8 cellular contexts compared by ENCODE assay signal in the genomic region with DNA sequence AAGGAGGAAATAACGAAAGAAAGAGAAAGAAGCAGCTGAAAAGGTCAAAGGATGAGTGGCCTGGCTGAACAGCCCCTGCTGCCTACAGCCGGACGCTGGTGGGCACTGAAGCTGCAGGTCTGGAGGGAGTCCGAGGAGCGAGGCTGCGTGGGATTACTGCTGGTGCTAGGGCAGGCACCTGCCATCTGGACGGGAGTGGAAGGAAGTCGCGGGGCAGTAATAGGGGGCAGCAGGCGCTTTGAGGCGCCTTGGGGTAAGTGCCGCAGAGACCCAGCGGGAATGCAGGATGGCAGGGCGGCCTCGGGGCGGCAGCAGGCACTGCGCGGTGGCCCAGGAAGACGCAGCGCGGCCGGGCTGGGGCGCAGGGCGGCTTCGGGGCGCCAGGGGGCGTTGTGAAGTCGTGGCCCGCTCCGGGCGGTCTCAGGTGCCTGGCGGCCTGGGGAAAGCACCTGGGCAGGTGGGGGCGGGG. TPM values are rescaled to one million over a fixed set of nuclear protein-coding genes. Genes with fewer than 3 reads are reported as not detected.
DNase-seq lines count a peak whose midpoint lies in the region; ATAC-seq and TF ChIP-seq lines count a peak whose summit lies in the region.

No MANE protein-coding gene starts in this region.

- no peaks in the 10 kb centered on the region; the same call in 1 of the 2 replicates for H4K20me1 ChIP-seq in GM23338 (replicated peaks; ENCODE audit: insufficient read depth)
- H4K20me1 ChIP-seq in MM.1S (ENCODE audit: insufficient read depth, low read length): no peaks in the 10 kb centered on the region

- peaks cover 9% of the 10 kb centered on the region for H3K4me1 Mint-ChIP-seq in GM23338
- H3K4me1 Mint-ChIP-seq in activated naive CD8-positive, alpha-beta T cell (ENCODE audit: low read depth): peaks cover 13% of the 10 kb centered on the region

- H2AFZ ChIP-seq in GM23338 (peak overlapping the region; percentile 97; the same call in 1 of the 2 replicates), MM.1S (ENCODE audit: low read length) (peak overlapping the region; percentile 84)

- H3K9me3 Mint-ChIP-seq in GM23338: no peaks in the 10 kb centered on the region; the same call in 2 of the 3 replicates
- no peaks in the 10 kb centered on the region for H3K9me3 Mint-ChIP-seq in activated naive CD8-positive, alpha-beta T cell (ENCODE audit: low read depth)

- WGBS in psoas muscle, 3 donors: 3 to 4% (median 4%) methylated on average over 22 to 33 of the region's 33 CpGs

- H3K27ac Mint-ChIP-seq in GM23338: no peak overlapping the region
- no peak overlapping the region for H3K27ac Mint-ChIP-seq in activated naive CD8-positive, alpha-beta T cell

- H3K27me3 ChIP-seq in GM23338 (ENCODE audit: insufficient read depth): peaks cover 38% of the 10 kb centered on the region
- no peaks in the 10 kb centered on the region for H3K27me3 ChIP-seq in MM.1S (replicated peaks; ENCODE audit: insufficient read depth, low read length)
- H3K27me3 ChIP-seq in psoas muscle (ENCODE audit: insufficient read depth in 3 of 3, low read length in 2 of 3): peaks cover 0 to 57% (median 7%) of the 10 kb centered on the region in 3 donors

- H3K4me3 ChIP-seq in GM23338 (peak overlapping the region; percentile 85), MM.1S (ENCODE audit: low read length) (peak overlapping the region; percentile 86), psoas muscle (peak overlapping the region; percentile 56)

- TF ChIP-seq CTCF in GM23338 (conservative IDR thresholded peaks at IDR 0.05; ENCODE audit: low read depth in 2 of 2) (peak; percentile 73 to 96), MM.1S (IDR thresholded peaks at IDR 0.05; ENCODE audit: low read length) (peak; percentile 99), psoas muscle (IDR thresholded peaks at IDR 0.05) (peak; percentile 89)

- H3K4me2 ChIP-seq in GM23338: peak overlapping the region; percentile 79
- H3K4me2 ChIP-seq in MM.1S (ENCODE audit: low read depth, low read length): peak overlapping the region; percentile 99

- H3K79me2 ChIP-seq in GM23338 (replicated peaks; ENCODE audit: insufficient read depth): no peaks in the 10 kb centered on the region
- H3K79me2 ChIP-seq in MM.1S (ENCODE audit: low read length): peaks cover 27% of the 10 kb centered on the region

- H3K9me3 ChIP-seq in MM.1S (replicated peaks; ENCODE audit: insufficient read depth, low read length) (no peaks in the 10 kb centered on the region), psoas muscle (no peaks in the 10 kb centered on the region)

- H3K9ac ChIP-seq in MM.1S (ENCODE audit: low read length): 0 out of 2 replicates have a peak overlapping the region, but pooled peaks have one; percentile 20

- H3K36me3 ChIP-seq in GM23338 (ENCODE audit: insufficient read depth) (no peaks in the 10 kb centered on the region), MM.1S (replicated peaks; ENCODE audit: insufficient read depth, low read length) (no peaks in the 10 kb centered on the region), psoas muscle (ENCODE audit: insufficient read depth in 1 of 2, low read depth in 1 of 2) (no peaks in the 10 kb centered on the region)

- H3K27ac ChIP-seq in GM23338 (ENCODE audit: low read depth) (no peak overlapping the region), MM.1S (ENCODE audit: low read length) (no peak overlapping the region), psoas muscle (no peak overlapping the region)

- H3F3A ChIP-seq in GM23338 (replicated peaks; ENCODE audit: low read depth) (no peaks in the 10 kb centered on the region), MM.1S (ENCODE audit: insufficient read depth, low read length) (no peaks in the 10 kb centered on the region)

- H3K9me2 ChIP-seq in GM23338 (ENCODE audit: insufficient read depth) (no peaks in the 10 kb centered on the region), MM.1S (replicated peaks; ENCODE audit: insufficient read depth, low read length) (no peaks in the 10 kb centered on the region)

- ATAC-seq in GM23338 (peak; percentile 91), SK-N-SH treated with all-trans-retinoic acid at 6 μM for 48 hours (peak; percentile 100), psoas muscle (peak; percentile 97 to 99 (median 98))

- DNase-seq in DMS79 treated with DMSO at 0.1 percent for 48 hours (lab: John Stamatoyannopoulos, UW): peak; percentile 63
- DNase-seq in GM23338 (ENCODE audit: low spot score): peak; percentile 94
- DNase-seq in MM.1S: peak; percentile 95
- peak; percentile 76 for DNase-seq in cardiac septum (ENCODE audit: low spot score)
- DNase-seq in psoas muscle: peak; percentile 71 to 83
- peak; percentile 86 for DNase-seq in ureter (ENCODE audit: low spot score)

- intact Hi-C loops in cardiac septum (cut with DNase I) (loop anchor here (1.0 to 10.0 kb wide), 2 partner anchors 223 to 254 kb away; no protein-coding TSS in a partner anchor), psoas muscle (cut with DNase I) (loop anchor here (1.0 kb wide), 1 partner anchor 252 kb away; no protein-coding TSS in a partner anchor)

- no peaks in the 10 kb centered on the region; the same call in 2 of the 3 replicates for H3K36me3 Mint-ChIP-seq in GM23338 (ENCODE audit: low read depth)
- no peaks in the 10 kb centered on the region for H3K36me3 Mint-ChIP-seq in activated naive CD8-positive, alpha-beta T cell

- peaks cover 28% of the 10 kb centered on the region for H3K27me3 Mint-ChIP-seq in GM23338 (ENCODE audit: insufficient read depth, low read depth, poor library complexity)
- H3K27me3 Mint-ChIP-seq in activated naive CD8-positive, alpha-beta T cell: peaks cover 42% of the 10 kb centered on the region

- peaks cover 22% of the 10 kb centered on the region; the same call in 1 of the 2 replicates for H3K4me1 ChIP-seq in GM23338 (ENCODE audit: insufficient read depth)
- H3K4me1 ChIP-seq in MM.1S (ENCODE audit: low read length): peaks cover 8% of the 10 kb centered on the region; the same call in 1 of the 2 replicates
- H3K4me1 ChIP-seq in psoas muscle: peaks cover 10% of the 10 kb centered on the region

- H3K4me3 Mint-ChIP-seq in GM23338: peak overlapping the region; percentile 78
- peak overlapping the region; percentile 57 for H3K4me3 Mint-ChIP-seq in activated naive CD8-positive, alpha-beta T cell

TF ChIP-seq in GM23338, 12 proteins besides CTCF, POLR2A, EP300 and RAD21 (continues in another document):
- no peak for TF ChIP-seq ZNF114 (CRISPR knock-in tag; IDR thresholded peaks at IDR 0.05)
- no peak for TF ChIP-seq STAT1 (IDR thresholded peaks at IDR 0.05; ENCODE audit: unreplicated experiment)
- no peak for TF ChIP-seq POLR2AphosphoS5 (IDR thresholded peaks at IDR 0.05; ENCODE audit: low read depth)
- no peak for TF ChIP-seq NANOG (IDR thresholded peaks at IDR 0.05; ENCODE audit: borderline replicate concordance)
- TF ChIP-seq ZNF331 (CRISPR knock-in tag; IDR thresholded peaks at IDR 0.05; ENCODE audit: low read depth): no peak
- TF ChIP-seq CREB1 (CRISPR knock-in tag; IDR thresholded peaks at IDR 0.05; ENCODE audit: low read depth): 0 out of 2 replicates have a peak, but pooled peaks have one; percentile 16
- TF ChIP-seq EZH2 (IDR thresholded peaks at IDR 0.05; ENCODE audit: low read depth, unreplicated experiment): no peak

TF ChIP-seq in SK-N-SH treated with all-trans-retinoic acid at 6 μM for 48 hours, 23 proteins besides CTCF, POLR2A, EP300 and RAD21:
- TF ChIP-seq, protein P1, sequence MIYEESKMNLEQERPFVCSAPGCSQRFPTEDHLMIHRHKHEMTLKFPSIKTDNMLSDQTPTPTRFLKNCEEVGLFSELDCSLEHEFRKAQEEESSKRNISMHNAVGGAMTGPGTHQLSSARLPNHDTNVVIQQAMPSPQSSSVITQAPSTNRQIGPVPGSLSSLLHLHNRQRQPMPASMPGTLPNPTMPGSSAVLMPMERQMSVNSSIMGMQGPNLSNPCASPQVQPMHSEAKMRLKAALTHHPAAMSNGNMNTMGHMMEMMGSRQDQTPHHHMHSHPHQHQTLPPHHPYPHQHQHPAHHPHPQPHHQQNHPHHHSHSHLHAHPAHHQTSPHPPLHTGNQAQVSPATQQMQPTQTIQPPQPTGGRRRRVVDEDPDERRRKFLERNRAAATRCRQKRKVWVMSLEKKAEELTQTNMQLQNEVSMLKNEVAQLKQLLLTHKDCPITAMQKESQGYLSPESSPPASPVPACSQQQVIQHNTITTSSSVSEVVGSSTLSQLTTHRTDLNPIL (CRISPR knock-in tag; IDR thresholded peaks at IDR 0.05; ENCODE audit: low read depth): no peak
- no peak for TF ChIP-seq ISL1 (CRISPR knock-in tag; IDR thresholded peaks at IDR 0.05)
- no peak for TF ChIP-seq TOX (CRISPR knock-in tag; IDR thresholded peaks at IDR 0.05; ENCODE audit: borderline replicate concordance)
- no peak for TF ChIP-seq TCF4 (CRISPR knock-in tag; IDR thresholded peaks at IDR 0.05; ENCODE audit: borderline replicate concordance)
- no peak for TF ChIP-seq ZNF8 (CRISPR knock-in tag; IDR thresholded peaks at IDR 0.05)
- TF ChIP-seq CSDC2 (CRISPR knock-in tag; IDR thresholded peaks at IDR 0.05): no peak
TF ChIP-seq in SK-N-SH treated with all-trans-retinoic acid at 6 μM for 48 hours: peak in this region for 0.

RNA-seq across cellular contexts. Expression of a gene that starts 0.3 kb away (rescaled TPM):
- total RNA-seq in GM23338 (2014; rRNA removed; shearing (Covaris generic)): 1.1 and 1.2 TPM in 2 replicates
- 0.97 and 1.1 TPM in 2 replicates for polyA plus RNA-seq in GM23338 (2016; fragmentation: Nextera tagmentation; extraction: Ambion mirVana)
- not detected for total RNA-seq in cardiac septum
- not detected for total RNA-seq in psoas muscle
- under 1 TPM in 2 of 3 donors, not detected in 1; 0.01 to 0.08 TPM for polyA plus RNA-seq in psoas muscle
- 18.9 TPM for total RNA-seq in ureter

RNA-seq across cellular contexts. Expression of a gene that starts 33.0 kb away (rescaled TPM):
- total RNA-seq in GM23338 (2014; rRNA removed; shearing (Covaris generic)): 15.5 and 17.9 TPM in 2 replicates
- 4.2 and 4.3 TPM in 2 replicates for polyA plus RNA-seq in GM23338 (2016; fragmentation: Nextera tagmentation; extraction: Ambion mirVana)
- total RNA-seq in cardiac septum: 21.6 TPM
- 10 to 100 TPM in 3 of 4 donors, 1 to 10 TPM in 1; 9.5 to 19.6 (median 16.2) TPM for total RNA-seq in psoas muscle
- 10 to 100 TPM in 2 of 3 donors, 1 to 10 TPM in 1; 7.7 to 21.5 (median 16.4) TPM for polyA plus RNA-seq in psoas muscle
- total RNA-seq in ureter: 58.2 TPM
